In the genomic region with DNA sequence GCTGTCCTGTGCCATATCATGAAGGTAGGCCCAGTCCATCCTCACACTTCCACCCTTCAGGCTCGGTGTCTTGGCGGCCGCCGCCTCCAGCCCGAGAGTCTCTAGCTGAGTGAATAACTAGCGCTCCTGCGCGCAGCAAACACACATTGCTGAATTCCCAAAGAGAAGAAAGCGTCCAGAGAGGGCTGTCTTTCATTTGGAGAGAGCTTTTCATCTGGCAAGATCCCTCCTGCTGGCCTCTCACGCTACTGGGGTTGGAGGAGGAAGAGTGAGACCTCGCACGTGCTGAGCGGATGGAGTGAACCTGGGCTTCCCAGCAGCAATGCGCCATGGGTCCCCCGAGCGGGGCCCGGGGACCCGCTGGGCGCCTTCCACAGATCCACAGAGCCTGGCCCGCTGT, we compare ENCODE assay signal across 1 cellular context.
TF ChIP-seq lines count a peak whose summit lies in the region.

No MANE protein-coding gene starts in this region.

TF ChIP-seq in H1, 55 proteins besides CTCF, POLR2A, EP300 and RAD21 (continued from another document):
- no peak for TF ChIP-seq SAP30 (IDR thresholded peaks at IDR 0.05; ENCODE audit: insufficient read depth, insufficient replicate concordance, low read length)
- TF ChIP-seq SRF (IDR thresholded peaks at IDR 0.05; ENCODE audit: low read depth, low read length), result no peak
- TF ChIP-seq CREB1 (IDR thresholded peaks at IDR 0.05), result no peak
- no peak for TF ChIP-seq EZH2 (IDR thresholded peaks at IDR 0.05; ENCODE audit: low read depth, low read length, severe bottlenecking)
- no peak for TF ChIP-seq BRCA1 (IDR thresholded peaks at IDR 0.05; ENCODE audit: low read depth, low read length)
- TF ChIP-seq PHF8 (conservative IDR thresholded peaks at IDR 0.05; ENCODE audit: low read depth, low read length), result no peak
- no peak for TF ChIP-seq POLR2AphosphoS5 (IDR thresholded peaks at IDR 0.05; ENCODE audit: low read depth, low read length)
- no peak for TF ChIP-seq BCL11A (IDR thresholded peaks at IDR 0.05; ENCODE audit: low read depth in 2 of 2, low read length in 2 of 2)
- TF ChIP-seq EGR1 (IDR thresholded peaks at IDR 0.05; ENCODE audit: borderline replicate concordance, low read depth, low read length), result no peak
- TF ChIP-seq RNF2 (IDR thresholded peaks at IDR 0.05; ENCODE audit: borderline replicate concordance, low read depth, low read length, missing control alignments, poor library complexity, severe bottlenecking), result no peak
- no peak for TF ChIP-seq GTF2F1 (IDR thresholded peaks at IDR 0.05; ENCODE audit: borderline replicate concordance, low read depth, low read length)
- TF ChIP-seq TBP (IDR thresholded peaks at IDR 0.05; ENCODE audit: low read depth, low read length), result no peak
- TF ChIP-seq USF2 (IDR thresholded peaks at IDR 0.05; ENCODE audit: low read length), result no peak
- no peak for TF ChIP-seq HDAC6 (IDR thresholded peaks at IDR 0.05; ENCODE audit: low read depth, low read length)
- TF ChIP-seq CEBPB (IDR thresholded peaks at IDR 0.05; ENCODE audit: low read depth, low read length), result no peak
- no peak for TF ChIP-seq CBX8 (IDR thresholded peaks at IDR 0.05; ENCODE audit: borderline replicate concordance, low read depth, low read length)
- 0 out of 4 replicates have a peak, but pooled peaks of 1 of the 2 experiments have one; percentile 18 for TF ChIP-seq SIN3A (conservative IDR thresholded peaks at IDR 0.05 in 1 of 2, IDR thresholded peaks at IDR 0.05 in 1 of 2; ENCODE audit: low read depth in 1 of 2, low read length in 2 of 2)
- no peak for TF ChIP-seq BACH1 (IDR thresholded peaks at IDR 0.05; ENCODE audit: low read length)
- TF ChIP-seq MAX (IDR thresholded peaks at IDR 0.05), result peak; percentile 83
- peak; percentile 81 for TF ChIP-seq E2F6 (IDR thresholded peaks at IDR 0.05)
- TF ChIP-seq GABPA (IDR thresholded peaks at IDR 0.05; ENCODE audit: borderline replicate concordance, insufficient read depth, low read length), result no peak
TF ChIP-seq in H1: peak in this region for 3.
